In the genomic region with DNA sequence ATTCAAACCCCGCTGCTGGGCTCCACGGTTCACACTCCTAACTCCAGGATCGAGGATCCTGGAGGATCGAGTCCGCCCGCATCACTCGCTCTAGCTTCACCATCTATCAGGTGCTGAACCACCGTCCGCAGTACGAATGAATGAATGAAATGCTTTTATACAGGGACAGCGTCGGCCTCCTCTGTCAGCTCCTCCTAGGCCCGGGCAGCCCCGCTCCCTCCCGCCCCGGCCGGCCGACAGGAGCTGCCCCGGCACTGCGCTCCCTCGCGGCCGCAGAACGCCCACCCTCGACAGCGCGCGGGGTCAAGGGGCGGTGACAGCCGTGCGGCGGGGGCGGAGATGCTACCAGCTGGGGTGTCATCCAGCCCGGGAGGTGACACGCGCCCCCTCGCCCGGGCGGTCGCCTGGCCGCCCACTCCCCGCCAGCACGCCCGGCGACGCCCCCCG, we compare ENCODE assay signal across 1 cellular context.
TF ChIP-seq lines count a peak whose summit lies in the region.

No MANE protein-coding gene starts in this region.

TF ChIP-seq in HepG2, 621 proteins besides CTCF, POLR2A, EP300 and RAD21 (continued from another document and continues in another):
- no peak for TF ChIP-seq GMEB1 (CRISPR knock-in tag; IDR thresholded peaks at IDR 0.05; ENCODE audit: borderline replicate concordance)
- no peak for TF ChIP-seq RAD51 (IDR thresholded peaks at IDR 0.05; ENCODE audit: borderline replicate concordance)
- TF ChIP-seq, protein P1, sequence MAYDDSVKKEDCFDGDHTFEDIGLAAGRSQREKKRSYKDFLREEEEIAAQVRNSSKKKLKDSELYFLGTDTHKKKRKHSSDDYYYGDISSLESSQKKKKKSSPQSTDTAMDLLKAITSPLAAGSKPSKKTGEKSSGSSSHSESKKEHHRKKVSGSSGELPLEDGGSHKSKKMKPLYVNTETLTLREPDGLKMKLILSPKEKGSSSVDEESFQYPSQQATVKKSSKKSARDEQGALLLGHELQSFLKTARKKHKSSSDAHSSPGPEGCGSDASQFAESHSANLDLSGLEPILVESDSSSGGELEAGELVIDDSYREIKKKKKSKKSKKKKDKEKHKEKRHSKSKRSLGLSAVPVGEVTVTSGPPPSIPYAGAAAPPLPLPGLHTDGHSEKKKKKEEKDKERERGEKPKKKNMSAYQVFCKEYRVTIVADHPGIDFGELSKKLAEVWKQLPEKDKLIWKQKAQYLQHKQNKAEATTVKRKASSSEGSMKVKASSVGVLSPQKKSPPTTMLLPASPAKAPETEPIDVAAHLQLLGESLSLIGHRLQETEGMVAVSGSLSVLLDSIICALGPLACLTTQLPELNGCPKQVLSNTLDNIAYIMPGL (CRISPR knock-in tag; IDR thresholded peaks at IDR 0.05; ENCODE audit: borderline replicate concordance in 1 of 2, low read depth in 1 of 2): peak; percentile 47 to 78; a peak in 3 of 4 replicates
- TF ChIP-seq ZNF362 (CRISPR knock-in tag; IDR thresholded peaks at IDR 0.05; ENCODE audit: borderline replicate concordance): no peak
- TF ChIP-seq, protein P2, sequence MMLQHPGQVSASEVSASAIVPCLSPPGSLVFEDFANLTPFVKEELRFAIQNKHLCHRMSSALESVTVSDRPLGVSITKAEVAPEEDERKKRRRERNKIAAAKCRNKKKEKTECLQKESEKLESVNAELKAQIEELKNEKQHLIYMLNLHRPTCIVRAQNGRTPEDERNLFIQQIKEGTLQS (CRISPR knock-in tag; IDR thresholded peaks at IDR 0.05): no peak
- no peak for TF ChIP-seq FOXP4 (CRISPR knock-in tag; IDR thresholded peaks at IDR 0.05)
- TF ChIP-seq ZNF549 (CRISPR knock-in tag; IDR thresholded peaks at IDR 0.05): no peak
- 0 out of 2 replicates have a peak, but pooled peaks have one; percentile 19 for TF ChIP-seq HINFP (CRISPR knock-in tag; IDR thresholded peaks at IDR 0.05; ENCODE audit: low read depth)
- TF ChIP-seq HDAC6 (IDR thresholded peaks at IDR 0.05; ENCODE audit: low read depth, low read length): no peak
- TF ChIP-seq RXRB (CRISPR knock-in tag; IDR thresholded peaks at IDR 0.05; ENCODE audit: borderline replicate concordance): no peak
- TF ChIP-seq, protein P3, sequence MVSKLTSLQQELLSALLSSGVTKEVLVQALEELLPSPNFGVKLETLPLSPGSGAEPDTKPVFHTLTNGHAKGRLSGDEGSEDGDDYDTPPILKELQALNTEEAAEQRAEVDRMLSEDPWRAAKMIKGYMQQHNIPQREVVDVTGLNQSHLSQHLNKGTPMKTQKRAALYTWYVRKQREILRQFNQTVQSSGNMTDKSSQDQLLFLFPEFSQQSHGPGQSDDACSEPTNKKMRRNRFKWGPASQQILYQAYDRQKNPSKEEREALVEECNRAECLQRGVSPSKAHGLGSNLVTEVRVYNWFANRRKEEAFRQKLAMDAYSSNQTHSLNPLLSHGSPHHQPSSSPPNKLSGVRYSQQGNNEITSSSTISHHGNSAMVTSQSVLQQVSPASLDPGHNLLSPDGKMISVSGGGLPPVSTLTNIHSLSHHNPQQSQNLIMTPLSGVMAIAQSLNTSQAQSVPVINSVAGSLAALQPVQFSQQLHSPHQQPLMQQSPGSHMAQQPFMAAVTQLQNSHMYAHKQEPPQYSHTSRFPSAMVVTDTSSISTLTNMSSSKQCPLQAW (CRISPR knock-in tag; IDR thresholded peaks at IDR 0.05): no peak
- no peak for TF ChIP-seq HCFC1 (IDR thresholded peaks at IDR 0.05; ENCODE audit: low read depth, low read length)
- TF ChIP-seq ELF4 (CRISPR knock-in tag; IDR thresholded peaks at IDR 0.05; ENCODE audit: borderline replicate concordance): no peak
- no peak for TF ChIP-seq FOXJ3 (CRISPR knock-in tag; IDR thresholded peaks at IDR 0.05; ENCODE audit: borderline replicate concordance)
- TF ChIP-seq ELK4 (CRISPR knock-in tag; IDR thresholded peaks at IDR 0.05; ENCODE audit: borderline replicate concordance): no peak
- peak; percentile 79; the same call in 1 of the 2 replicates for TF ChIP-seq TFAP4 (IDR thresholded peaks at IDR 0.05; ENCODE audit: borderline replicate concordance, low read depth)
- TF ChIP-seq MED13 (CRISPR knock-in tag; IDR thresholded peaks at IDR 0.05): no peak
- no peak for TF ChIP-seq ZFP36L2 (CRISPR knock-in tag; IDR thresholded peaks at IDR 0.05)
- no peak for TF ChIP-seq ZUFSP (CRISPR knock-in tag; IDR thresholded peaks at IDR 0.05; ENCODE audit: borderline replicate concordance)
- TF ChIP-seq PCBP2 (optimal IDR thresholded peaks at IDR 0.05; ENCODE audit: low read depth, low read length, poor library complexity, severe bottlenecking): no peak
- no peak for TF ChIP-seq DPF2 (CRISPR knock-in tag; IDR thresholded peaks at IDR 0.05; ENCODE audit: borderline replicate concordance, low read depth)
- no peak for TF ChIP-seq ZNF660 (CRISPR knock-in tag; IDR thresholded peaks at IDR 0.05; ENCODE audit: borderline replicate concordance, low read depth)
- TF ChIP-seq RORA (CRISPR knock-in tag; IDR thresholded peaks at IDR 0.05): no peak
- TF ChIP-seq PLRG1 (conservative IDR thresholded peaks at IDR 0.05): no peak
- TF ChIP-seq HDAC2 (CRISPR knock-in tag; IDR thresholded peaks at IDR 0.05): no peak
- no peak for TF ChIP-seq SOX6 (IDR thresholded peaks at IDR 0.05)
- TF ChIP-seq SOX6 (CRISPR knock-in tag; IDR thresholded peaks at IDR 0.05): no peak
- no peak for TF ChIP-seq RNF219 (CRISPR knock-in tag; IDR thresholded peaks at IDR 0.05)
- no peak for TF ChIP-seq POLR2G (IDR thresholded peaks at IDR 0.05; ENCODE audit: low read depth, low read length)
- peak; percentile 78; the same call in 1 of the 2 replicates for TF ChIP-seq KAT7 (CRISPR knock-in tag; IDR thresholded peaks at IDR 0.05; ENCODE audit: borderline replicate concordance)
- no peak for TF ChIP-seq ZNF207 (IDR thresholded peaks at IDR 0.05; ENCODE audit: borderline replicate concordance)
